Comparison of ENCODE assay signal across 8 cellular contexts in genomic region chr4:76589872-76590846, GRCh38.
DNase-seq lines count a peak whose midpoint lies in the region; ATAC-seq and TF ChIP-seq lines count a peak whose summit lies in the region.

No MANE protein-coding gene starts in this region.

- no peaks in the 10 kb centered on the region for H3K9me3 Mint-ChIP-seq in osteocyte (ENCODE audit: unreplicated experiment)

- no peak for TF ChIP-seq CTCF in osteocyte (IDR thresholded peaks at IDR 0.05)

- peaks cover 53% of the 10 kb centered on the region for H3K4me1 Mint-ChIP-seq in osteocyte (ENCODE audit: unreplicated experiment)

- no peaks in the 10 kb centered on the region for H3K27me3 Mint-ChIP-seq in osteocyte (ENCODE audit: unreplicated experiment)

- DNase-seq in EL = peak; percentile 96
- peak; percentile 26 to 73 for DNase-seq in SW 1271 (lab: John Stamatoyannopoulos, UW)
- DNase-seq in Right ventricle myocardium superior = peak; percentile 63
- DNase-seq in osteocyte (ENCODE audit: extremely low spot score, unreplicated experiment) = peak; percentile 87
- DNase-seq in NCI-H82 (lab: John Stamatoyannopoulos, UW) = no peak
- DNase-seq in stimulated activated naive CD4-positive, alpha-beta T cell (lab: John Stamatoyannopoulos, UW) = no peak

- peak; percentile 82 for ATAC-seq in Right ventricle myocardium superior (ENCODE audit: poor library complexity)
- ATAC-seq in HG03439 (IDR thresholded peaks at IDR 0.05; ENCODE audit: unreplicated experiment) = no peak
- ATAC-seq in HG03045 (IDR thresholded peaks at IDR 0.05; ENCODE audit: unreplicated experiment) = no peak

- H3K36me3 Mint-ChIP-seq in osteocyte (ENCODE audit: unreplicated experiment) = no peaks in the 10 kb centered on the region

- intact Hi-C loops in Right ventricle myocardium superior (cut with DNase I) = no loop called here

- peak overlapping the region; percentile 4 for H3K4me3 Mint-ChIP-seq in osteocyte (ENCODE audit: unreplicated experiment)

- peak overlapping the region; percentile 93 for H3K27ac Mint-ChIP-seq in osteocyte (ENCODE audit: unreplicated experiment)

Comparison
In these comparisons a context has a peak if more than half of its experiments do, and no peak if none do; other contexts are left out.
1. DNase-seq: peak in EL (single experiment), SW 1271 (2 of 2), Right ventricle myocardium superior (single experiment) and osteocyte (single experiment); none in NCI-H82 (single experiment) and stimulated activated naive CD4-positive, alpha-beta T cell (0 of 6).